ENCODE assay signal across 31 cellular contexts in the genomic region with DNA sequence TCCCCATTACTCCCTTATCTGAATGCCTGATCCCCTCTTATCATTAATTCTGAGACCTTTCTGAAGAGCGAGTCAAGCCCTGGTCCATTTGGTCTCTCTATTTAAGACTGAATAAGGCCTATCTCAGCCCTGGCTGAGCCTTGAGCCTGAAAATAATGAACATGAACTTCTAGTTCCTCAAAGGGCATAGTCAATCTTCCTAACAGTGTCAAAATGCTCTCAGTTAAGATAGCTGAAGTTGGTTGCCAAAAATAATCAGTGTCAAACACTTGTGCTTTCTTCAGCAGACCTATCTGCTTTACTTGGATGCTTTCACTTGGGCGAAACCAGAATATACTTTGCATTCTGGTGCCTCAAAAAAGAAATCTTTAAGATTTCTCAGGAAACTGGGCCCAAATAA.
"Had no signal": no experiment of that assay in that cellular context is flagged by ENCODE, and none has a peak within 500 bp of the region (broad histone marks: within the 10 kb centered on the region; RNA-seq: fewer than 3 reads in every experiment).

No MANE protein-coding gene starts in this region.

- DNase-seq: activated CD4-positive, alpha-beta memory T cell treated with anti-CD3 and anti-CD28 coated beads for 36 hours; activated CD4-positive, alpha-beta T cell treated with anti-CD3 and anti-CD28 coated beads, Interleukin-2, amount 10 ng/mL, durations not matched to agents 24 days and 14 days; activated CD8-positive, alpha-beta memory T cell treated with anti-CD3 and anti-CD28 coated beads, Interleukin-2, amount 50 U/mL, for 4 hours; activated effector memory CD4-positive, alpha-beta T cell treated with Interleukin-2 at 50 U/mL for 16 hours; activated naive CD4-positive, alpha-beta T cell treated with Interleukin-2 at 50 U/mL for 16 hours; activated T-cell treated with anti-CD3 and anti-CD28 coated beads, Interleukin-2, amount 50 U/mL, for 4 hours; caudate nucleus; endodermal cell; foreskin fibroblast; kidney glomerular epithelial cell; mucosa of descending colon; sigmoid colon; small intestine; stimulated activated CD4-positive, alpha-beta T cell treated with anti-CD3 and anti-CD28 coated beads, Interleukin-4, amount 100 ng/mL, for 24 hours; stomach; SW 1271; T-helper 9 cell; thyroid gland had no signal

- H3K9me3 Mint-ChIP-seq: activated CD4-positive, alpha-beta memory T cell treated with anti-CD3 and anti-CD28 coated beads for 36 hours; activated CD4-positive, alpha-beta T cell treated with anti-CD3 and anti-CD28 coated beads, Interleukin-2, amount 10 ng/mL, durations not matched to agents 24 days and 14 days; activated T-cell treated with anti-CD3 and anti-CD28 coated beads, Interleukin-2, amount 50 U/mL, for 4 hours; brain; dendritic cell treated with granulocyte-macrophage colony-stimulating factor and Interleukin-4, amounts not matched to agents 40 ng/mL and 50 ng/mL, for 4 days; endodermal cell; natural killer cell treated with Interleukin-12 subunit alpha and Interleukin-12 subunit beta and Interleukin-15 and Interleukin-18, amount 100 ng/mL, for 72 hours; stimulated activated memory B cell treated with anti-CD40 and anti-IgM and Interleukin-4, amounts not matched to agents 10 μg/mL and 1 μg/mL and 100 μg/mL, for 72 hours; T-helper 1 cell treated with Interleukin-12 subunit alpha and Interleukin-12 subunit beta and Interleukin-4 antibody, amounts not matched to agents 30 μg/mL and 1 μg/mL, for 36 hours had no signal

- FAIRE-seq: small intestine, TTC549 had no signal

- H3K27ac Mint-ChIP-seq: activated CD4-positive, alpha-beta memory T cell treated with anti-CD3 and anti-CD28 coated beads for 36 hours; activated CD4-positive, alpha-beta T cell treated with anti-CD3 and anti-CD28 coated beads, Interleukin-2, amount 10 ng/mL, durations not matched to agents 24 days and 14 days; activated naive CD8-positive, alpha-beta T cell; dendritic cell treated with granulocyte-macrophage colony-stimulating factor and Interleukin-4, amounts not matched to agents 40 ng/mL and 50 ng/mL, for 4 days; endodermal cell; stimulated activated memory B cell treated with anti-CD40 and anti-IgM and Interleukin-4, amounts not matched to agents 10 μg/mL and 1 μg/mL and 100 μg/mL, for 72 hours; T-helper 1 cell treated with Interleukin-12 subunit alpha and Interleukin-12 subunit beta and Interleukin-4 antibody, amounts not matched to agents 30 μg/mL and 1 μg/mL, for 36 hours had no signal

- ATAC-seq: activated CD4-positive, CD25-positive, alpha-beta regulatory T cell treated with anti-CD3 and anti-CD28 coated beads, Interleukin-2, amount 50 U/mL, for 24 hours; activated T-cell treated with anti-CD3 and anti-CD28 coated beads, Interleukin-2, amount 50 U/mL, for 4 hours; esophagus mucosa; mucosa of descending colon; natural killer cell treated with Interleukin-12 subunit alpha and Interleukin-12 subunit beta and Interleukin-15 and Interleukin-18, amount 100 ng/mL, for 72 hours; stimulated activated memory B cell treated with anti-CD40 and anti-IgM and Interleukin-4, amounts not matched to agents 10 μg/mL and 1 μg/mL and 100 μg/mL, for 72 hours had no signal

- H3K9me3 ChIP-seq: ascending aorta, left lung, mucosa of descending colon, sigmoid colon, stomach, thyroid gland, upper lobe of left lung had no signal

- H3K27me3 ChIP-seq: ascending aorta, left lung, sigmoid colon, stomach, thyroid gland, upper lobe of left lung had no signal

- H3K4me3 Mint-ChIP-seq: activated CD4-positive, alpha-beta memory T cell treated with anti-CD3 and anti-CD28 coated beads for 36 hours; activated CD4-positive, alpha-beta T cell treated with anti-CD3 and anti-CD28 coated beads, Interleukin-2, amount 10 ng/mL, durations not matched to agents 24 days and 14 days; activated naive CD8-positive, alpha-beta T cell; activated T-cell treated with anti-CD3 and anti-CD28 coated beads, Interleukin-2, amount 50 U/mL, for 4 hours; brain; dendritic cell treated with granulocyte-macrophage colony-stimulating factor and Interleukin-4, amounts not matched to agents 40 ng/mL and 50 ng/mL, for 4 days; endodermal cell; natural killer cell treated with Interleukin-12 subunit alpha and Interleukin-12 subunit beta and Interleukin-15 and Interleukin-18, amount 100 ng/mL, for 72 hours; stimulated activated memory B cell treated with anti-CD40 and anti-IgM and Interleukin-4, amounts not matched to agents 10 μg/mL and 1 μg/mL and 100 μg/mL, for 72 hours; T-helper 1 cell treated with Interleukin-12 subunit alpha and Interleukin-12 subunit beta and Interleukin-4 antibody, amounts not matched to agents 30 μg/mL and 1 μg/mL, for 36 hours had no signal

- H3K27ac ChIP-seq: ascending aorta, left lung, sigmoid colon, stomach, thyroid gland, VCaP had no signal

- H3K4me1 Mint-ChIP-seq: brain had no signal

- H3K27me3 Mint-ChIP-seq: activated CD4-positive, alpha-beta memory T cell treated with anti-CD3 and anti-CD28 coated beads for 36 hours; activated CD4-positive, alpha-beta T cell treated with anti-CD3 and anti-CD28 coated beads, Interleukin-2, amount 10 ng/mL, durations not matched to agents 24 days and 14 days; activated naive CD8-positive, alpha-beta T cell; brain; dendritic cell treated with granulocyte-macrophage colony-stimulating factor and Interleukin-4, amounts not matched to agents 40 ng/mL and 50 ng/mL, for 4 days; natural killer cell treated with Interleukin-12 subunit alpha and Interleukin-12 subunit beta and Interleukin-15 and Interleukin-18, amount 100 ng/mL, for 72 hours; stimulated activated memory B cell treated with anti-CD40 and anti-IgM and Interleukin-4, amounts not matched to agents 10 μg/mL and 1 μg/mL and 100 μg/mL, for 72 hours had no signal

- H3K4me3 ChIP-seq: ascending aorta, left lung, mucosa of descending colon, sigmoid colon, stomach, thyroid gland, upper lobe of left lung had no signal

- H3K4me1 ChIP-seq: ascending aorta, left lung, stomach, thyroid gland had no signal
